In genomic region chr5:10607023-10607665, GRCh38 we compare ENCODE assay signal across 8 cellular contexts. TPM values are rescaled to one million over a fixed set of nuclear protein-coding genes. Genes with fewer than 3 reads are reported as not detected.
DNase-seq lines count a peak whose midpoint lies in the region; ATAC-seq and TF ChIP-seq lines count a peak whose summit lies in the region.

No MANE protein-coding gene starts in this region.

- no peaks in the 10 kb centered on the region for H3K9me3 ChIP-seq in testis

- no peak for TF ChIP-seq CTCF in testis (IDR thresholded peaks at IDR 0.05)

- no peaks in the 10 kb centered on the region for H3K27me3 ChIP-seq in testis

- no peak for TF ChIP-seq POLR2A in testis (IDR thresholded peaks at IDR 0.05)

- peak overlapping the region; percentile 77 for H3K27ac Mint-ChIP-seq in memory B cell

- H3K4me1 ChIP-seq in testis: no peaks in the 10 kb centered on the region

- H3K9me3 Mint-ChIP-seq in memory B cell: no peaks in the 10 kb centered on the region

- peak overlapping the region; percentile 85 for H3K4me3 Mint-ChIP-seq in memory B cell

- ATAC-seq in HG02798 (IDR thresholded peaks at IDR 0.05; ENCODE audit: poor library complexity, unreplicated experiment) (peak; percentile 87), memory B cell (ENCODE audit: low read depth) (peak; percentile 89)

- no peaks in the 10 kb centered on the region for H3K36me3 Mint-ChIP-seq in memory B cell

- H3K27me3 Mint-ChIP-seq in memory B cell: no peaks in the 10 kb centered on the region

- no peak overlapping the region for H3K4me3 ChIP-seq in testis

- DNase-seq in activated T-cell treated with anti-CD3 and anti-CD28 coated beads for 48 hours (ENCODE audit: low read depth) (peak; percentile 27), NCI-H2107 treated with DMSO at 0.1 percent for 48 hours (lab: John Stamatoyannopoulos, UW; ENCODE audit: unreplicated experiment) (peak; percentile 93), amniotic epithelial cell (ENCODE audit: low read depth) (peak; percentile 46), memory B cell (ENCODE audit: low spot score in 2 of 2) (peak; percentile 55), testis (no peak), NCI-H1105 treated with DMSO at 0.1 percent for 48 hours (lab: John Stamatoyannopoulos, UW) (no peak)
- no peak for DNase-seq in activated T-cell treated with anti-CD3 and anti-CD28 coated beads, Interleukin-2, amount 50 U/mL, for 1 hour

- WGBS in testis, 2 donors: 42 to 54% methylated on average over 13 of the region's 13 CpGs

- H3K27ac ChIP-seq in testis: no peak overlapping the region

- intact Hi-C loops in testis (cut with DNase I; ENCODE audit: low total_unique reads): no loop called here

- no peaks in the 10 kb centered on the region for H3K36me3 ChIP-seq in testis (ENCODE audit: low read depth, missing control alignments)

- H3K4me1 Mint-ChIP-seq in memory B cell: peaks cover 33% of the 10 kb centered on the region

RNA-seq across cellular contexts. Expression of gene ANKRD33B, which starts 43.3 kb away (rescaled TPM):
- 1 to 10 TPM; 5.6 to 5.8 TPM for total RNA-seq in testis
- polyA plus RNA-seq in testis (ENCODE audit: insufficient read depth, low read depth, low replicate concordance): 3.7 TPM

Comparison
In these comparisons a context has a peak if more than half of its experiments do, and no peak if none do; other contexts are left out.
1. DNase-seq: peak in activated T-cell treated with anti-CD3 and anti-CD28 coated beads for 48 hours (single experiment), NCI-H2107 treated with DMSO at 0.1 percent for 48 hours (single experiment), amniotic epithelial cell (single experiment) and memory B cell (2 of 2); none in activated T-cell treated with anti-CD3 and anti-CD28 coated beads, Interleukin-2, amount 50 U/mL, for 1 hour (single experiment), testis (single experiment) and NCI-H1105 treated with DMSO at 0.1 percent for 48 hours (single experiment).